ENCODE assay signal across 16 cellular contexts in genomic region chr5:39829479-39829878, GRCh38.
A peak's percentile ranks its signal among the peaks of the same experiment; 100 is the strongest.
DNase-seq lines count a peak whose midpoint lies in the region; ATAC-seq and TF ChIP-seq lines count a peak whose summit lies in the region.
"Had no signal": no experiment of that assay in that cellular context is flagged by ENCODE, and none has a peak within 500 bp of the region (broad histone marks: within the 10 kb centered on the region; RNA-seq: fewer than 3 reads in every experiment).

No MANE protein-coding gene starts in this region.

- TF ChIP-seq CTCF in LNCaP clone FGC (IDR thresholded peaks at IDR 0.05; ENCODE audit: control insufficient read depth, extremely low read depth, insufficient read depth) (no peak), VCaP (conservative IDR thresholded peaks at IDR 0.05) (no peak), fibroblast of villous mesenchyme (IDR thresholded peaks at IDR 0.05; ENCODE audit: insufficient read depth, low read depth, low read length) (no peak), psoas muscle (IDR thresholded peaks at IDR 0.05) (no peak), hepatocyte (IDR thresholded peaks at IDR 0.05; ENCODE audit: poor library complexity) (no peak)

- intact Hi-C loops in psoas muscle (cut with DNase I) = no loop called here

- no peak for ATAC-seq in psoas muscle
- ATAC-seq: CD8-positive, alpha-beta T cell had no signal

- H3K9me3 ChIP-seq in psoas muscle (no peaks in the 10 kb centered on the region), hepatocyte (ENCODE audit: low read depth) (no peaks in the 10 kb centered on the region)
- H3K9me3 ChIP-seq: BLaER1, Caco-2 had no signal

- H3K4me2 ChIP-seq in hepatocyte = no peak overlapping the region
- H3K4me2 ChIP-seq: BLaER1 had no signal

- DNase-seq in LNCaP clone FGC (ENCODE audit: low read depth) (peak; percentile 74), fibroblast of villous mesenchyme (ENCODE audit: low read depth) (peak; percentile 4), DMS53 (lab: John Stamatoyannopoulos, UW) (no peak), psoas muscle (no peak), hepatocyte (ENCODE audit: low spot score) (no peak)
- DNase-seq: Caco-2; CD4-positive, CD25-positive, alpha-beta regulatory T cell; CD8-positive, alpha-beta T cell; DMS 273 treated with DMSO at 0.1 percent for 48 hours; DMS79 treated with DMSO at 0.1 percent for 48 hours; GM23248; H7; HCEC 1CT had no signal

- H3K4me3 ChIP-seq in LNCaP clone FGC (ENCODE audit: low read depth, low read length) (no peak overlapping the region), fibroblast of villous mesenchyme (ENCODE audit: low read depth, low read length) (no peak overlapping the region), psoas muscle (no peak overlapping the region), hepatocyte (no peak overlapping the region)
- H3K4me3 ChIP-seq: BLaER1, GM23248 had no signal

- H3K36me3 ChIP-seq in psoas muscle (ENCODE audit: insufficient read depth in 1 of 2, low read depth in 1 of 2) = no peaks in the 10 kb centered on the region
- H3K36me3 ChIP-seq in hepatocyte (replicated peaks; ENCODE audit: insufficient read depth, low read depth) = no peaks in the 10 kb centered on the region
- H3K36me3 ChIP-seq: BLaER1 had no signal

- H3K27ac ChIP-seq in VCaP (peak overlapping the region; percentile 29), psoas muscle (no peak overlapping the region), hepatocyte (no peak overlapping the region)
- H3K27ac ChIP-seq: BLaER1, C4-2B, GM23248 had no signal

- H4K20me1 ChIP-seq in hepatocyte (ENCODE audit: insufficient read depth, poor library complexity, severe bottlenecking) = no peaks in the 10 kb centered on the region
- H4K20me1 ChIP-seq: BLaER1 had no signal

- H3K79me2 ChIP-seq in hepatocyte = no peaks in the 10 kb centered on the region

- no peaks in the 10 kb centered on the region for H3K9me2 ChIP-seq in hepatocyte (replicated peaks; ENCODE audit: insufficient read depth)

- no peaks in the 10 kb centered on the region for H3K4me1 ChIP-seq in psoas muscle
- no peaks in the 10 kb centered on the region for H3K4me1 ChIP-seq in hepatocyte (ENCODE audit: insufficient read depth)
- H3K4me1 ChIP-seq: BLaER1, Caco-2 had no signal

- H2AFZ ChIP-seq in hepatocyte = no peak overlapping the region
- H2AFZ ChIP-seq: GM23248 had no signal

- H3K27me3 ChIP-seq in psoas muscle (ENCODE audit: insufficient read depth in 3 of 3, low read length in 2 of 3) (no peaks in the 10 kb centered on the region), hepatocyte (no peaks in the 10 kb centered on the region)
- H3K27me3 ChIP-seq: BLaER1 had no signal

Comparison
In these comparisons a context has a peak if more than half of its experiments do, and no peak if none do; other contexts are left out.
1. DNase-seq: peak in LNCaP clone FGC (single experiment) and fibroblast of villous mesenchyme (single experiment); none in DMS53 (single experiment), psoas muscle (0 of 2) and hepatocyte (single experiment).